In genomic region chr3:149219380-149220121, GRCh38 we compare ENCODE assay signal across 6 cellular contexts. TPM values are rescaled to one million over a fixed set of nuclear protein-coding genes. Genes with fewer than 3 reads are reported as not detected.
"Had no signal": no experiment of that assay in that cellular context is flagged by ENCODE, and none has a peak within 500 bp of the region (broad histone marks: within the 10 kb centered on the region; RNA-seq: fewer than 3 reads in every experiment).

No MANE protein-coding gene starts in this region.

RNA-seq across cellular contexts. Expression of gene CP, which starts 2.1 kb away (rescaled TPM):
- total RNA-seq: chondrocyte, dermis microvascular lymphatic vessel endothelial cell, glomerular endothelial cell, kidney epithelial cell, mammary epithelial cell, myocyte had no signal
- polyA plus RNA-seq: mammary epithelial cell had no signal
